1 cellular context compared by ENCODE assay signal in genomic region chr2:131023758-131024157, GRCh38.
TF ChIP-seq lines count a peak whose summit lies in the region.

No MANE protein-coding gene starts in this region.

TF ChIP-seq in A549, 52 proteins besides CTCF, POLR2A, EP300 and RAD21 (continued from another document):
- TF ChIP-seq USF2 (IDR thresholded peaks at IDR 0.05) (no peak), CBX2 (IDR thresholded peaks at IDR 0.05; ENCODE audit: borderline replicate concordance, low read depth) (no peak), POLR2AphosphoS2 (conservative IDR thresholded peaks at IDR 0.05; ENCODE audit: low read length) (no peak), SREBF2 (IDR thresholded peaks at IDR 0.05) (no peak), REST (IDR thresholded peaks at IDR 0.05) (no peak)
